In genomic region chr12:9120487-9121184, GRCh38 we compare ENCODE assay signal across 25 cellular contexts. TPM values are rescaled to one million over a fixed set of nuclear protein-coding genes. Genes with fewer than 3 reads are reported as not detected.
"Had no signal": no experiment of that assay in that cellular context is flagged by ENCODE, and none has a peak within 500 bp of the region (broad histone marks: within the 10 kb centered on the region; RNA-seq: fewer than 3 reads in every experiment).

No MANE protein-coding gene starts in this region.

- H3K4me1 ChIP-seq: foreskin keratinocyte, parathyroid adenoma had no signal

- H3K36me3 Mint-ChIP-seq: stimulated activated naive B cell treated with anti-CD40 and anti-IgM and Interleukin-4, amounts not matched to agents 10 μg/mL and 1 μg/mL and 100 μg/mL, for 72 hours had no signal

- FAIRE-seq: bronchial epithelial cell, endometrium, small intestine had no signal

- H3K9me3 Mint-ChIP-seq: activated CD4-positive, alpha-beta T cell treated with anti-CD3 and anti-CD28 coated beads, Interleukin-2, amount 10 ng/mL, durations not matched to agents 7 days and 5 days; activated T-helper 17 cell treated with anti-CD3 and anti-CD28 coated beads, Interleukin-2, amount 50 U/mL, for 72 hours; nephron progenitor cell; stimulated activated naive B cell treated with anti-CD40 and anti-IgM and Interleukin-4, amounts not matched to agents 10 μg/mL and 1 μg/mL and 100 μg/mL, for 72 hours; T-cell; T-helper 2 cell treated with Interferon-gamma antibody and Interleukin-4, amounts not matched to agents 5 μg/mL and 100 μg/mL, for 36 hours had no signal

- H3K9ac ChIP-seq: parathyroid adenoma had no signal

- H3K27me3 Mint-ChIP-seq: activated CD4-positive, alpha-beta T cell treated with anti-CD3 and anti-CD28 coated beads, Interleukin-2, amount 10 ng/mL, durations not matched to agents 7 days and 5 days; activated naive CD8-positive, alpha-beta T cell; activated T-helper 17 cell treated with anti-CD3 and anti-CD28 coated beads, Interleukin-2, amount 50 U/mL, for 72 hours had no signal

- ATAC-seq: activated CD4-positive, CD25-positive, alpha-beta regulatory T cell treated with anti-CD3 and anti-CD28 coated beads, Interleukin-2, amount 50 U/mL, for 24 hours; activated CD8-positive, alpha-beta T cell treated with anti-CD3 and anti-CD28 coated beads, Interleukin-2, amount 10 ng/mL, durations not matched to agents 7 days and 5 days; activated T-helper 17 cell treated with anti-CD3 and anti-CD28 coated beads, Interleukin-2, amount 50 U/mL, for 72 hours; foreskin keratinocyte; mucosa of descending colon; sciatic nerve; SK-N-SH treated with all-trans-retinoic acid at 6 μM for 48 hours; stimulated activated naive B cell treated with anti-CD40 and anti-IgM and Interleukin-4, amounts not matched to agents 10 μg/mL and 1 μg/mL and 100 μg/mL, for 72 hours; T-cell had no signal

- H3K36me3 ChIP-seq: adrenal gland had no signal

- H3K27ac Mint-ChIP-seq: activated CD4-positive, alpha-beta T cell treated with anti-CD3 and anti-CD28 coated beads, Interleukin-2, amount 10 ng/mL, durations not matched to agents 7 days and 5 days; activated CD8-positive, alpha-beta T cell treated with anti-CD3 and anti-CD28 coated beads, Interleukin-2, amount 10 ng/mL, durations not matched to agents 7 days and 5 days; activated naive CD8-positive, alpha-beta T cell; activated T-helper 17 cell treated with anti-CD3 and anti-CD28 coated beads, Interleukin-2, amount 50 U/mL, for 72 hours; stimulated activated naive B cell treated with anti-CD40 and anti-IgM and Interleukin-4, amounts not matched to agents 10 μg/mL and 1 μg/mL and 100 μg/mL, for 72 hours; T-cell; T-helper 2 cell treated with Interferon-gamma antibody and Interleukin-4, amounts not matched to agents 5 μg/mL and 100 μg/mL, for 36 hours had no signal

- DNase-seq: activated CD4-positive, alpha-beta T cell treated with anti-CD3 and anti-CD28 coated beads, Interleukin-2, amount 10 ng/mL, durations not matched to agents 7 days and 5 days; activated CD8-positive, alpha-beta T cell treated with anti-CD3 and anti-CD28 coated beads, Interleukin-2, amount 10 ng/mL, durations not matched to agents 7 days and 5 days; activated T-cell treated with anti-CD3 and anti-CD28 coated beads, Interleukin-2, amount 50 U/mL, for 1 hour; adrenal gland; cerebellar nuclear complex; cortex of kidney; foreskin keratinocyte; hippocampal formation; mesendoderm; mucosa of descending colon; nephron progenitor cell; small intestine; stimulated activated CD4-positive, alpha-beta T cell treated with anti-CD3 and anti-CD28 coated beads, Interleukin-2, amount 100 ng/mL, for 24 hours; stimulated activated naive B cell treated with anti-CD40 and anti-IgM and Interleukin-4, amounts not matched to agents 10 μg/mL and 1 μg/mL and 100 μg/mL, for 72 hours; T-cell; testis had no signal

- H2AFZ ChIP-seq: parathyroid adenoma had no signal

- H3K79me2 ChIP-seq: parathyroid adenoma had no signal

- H3K4me3 ChIP-seq: adrenal gland, mucosa of descending colon, testis had no signal

- H3K27me3 ChIP-seq: adrenal gland, foreskin keratinocyte, testis had no signal

- H3K9me3 ChIP-seq: adrenal gland, mucosa of descending colon, testis had no signal

- H3K27ac ChIP-seq: foreskin keratinocyte, parathyroid adenoma, testis had no signal

- H3K4me3 Mint-ChIP-seq: activated CD4-positive, alpha-beta T cell treated with anti-CD3 and anti-CD28 coated beads, Interleukin-2, amount 10 ng/mL, durations not matched to agents 7 days and 5 days; activated CD8-positive, alpha-beta T cell treated with anti-CD3 and anti-CD28 coated beads, Interleukin-2, amount 10 ng/mL, durations not matched to agents 7 days and 5 days; activated naive CD8-positive, alpha-beta T cell; activated T-helper 17 cell treated with anti-CD3 and anti-CD28 coated beads, Interleukin-2, amount 50 U/mL, for 72 hours; nephron progenitor cell; stimulated activated naive B cell treated with anti-CD40 and anti-IgM and Interleukin-4, amounts not matched to agents 10 μg/mL and 1 μg/mL and 100 μg/mL, for 72 hours; T-cell; T-helper 2 cell treated with Interferon-gamma antibody and Interleukin-4, amounts not matched to agents 5 μg/mL and 100 μg/mL, for 36 hours had no signal

RNA-seq across cellular contexts. Expression of gene A2M, which starts 4.9 kb away (rescaled TPM):
- total RNA-seq: activated CD4-positive, alpha-beta T cell treated with anti-CD3 and anti-CD28 coated beads, Interleukin-2, amount 10 ng/mL, durations not matched to agents 7 days and 5 days; activated CD8-positive, alpha-beta T cell treated with anti-CD3 and anti-CD28 coated beads, Interleukin-2, amount 10 ng/mL, durations not matched to agents 7 days and 5 days; foreskin keratinocyte had no signal
